In genomic region chr5:77168187-77168883, GRCh38 we compare ENCODE assay signal across 9 cellular contexts. TPM values are rescaled to one million over a fixed set of nuclear protein-coding genes. Genes with fewer than 3 reads are reported as not detected.
DNase-seq lines count a peak whose midpoint lies in the region; ATAC-seq lines count a peak whose summit lies in the region.
"Had no signal": no experiment of that assay in that cellular context is flagged by ENCODE, and none has a peak within 500 bp of the region (broad histone marks: within the 10 kb centered on the region; RNA-seq: fewer than 3 reads in every experiment).

No MANE protein-coding gene starts in this region.

- H2BK12ac ChIP-seq in neuronal stem cell (ENCODE audit: low read length), result no peak overlapping the region

- no peak overlapping the region for H2BK15ac ChIP-seq in neuronal stem cell (ENCODE audit: low read length)

- H2AFZ ChIP-seq in neuronal stem cell (ENCODE audit: low read length), result no peak overlapping the region

- H3K4me1 ChIP-seq in neuronal stem cell (ENCODE audit: control insufficient read depth in 2 of 2, insufficient read depth in 1 of 2, low read depth in 1 of 2, low read length in 2 of 2), result no peaks in the 10 kb centered on the region

- H3K14ac ChIP-seq in neuronal stem cell (ENCODE audit: low read length), result no peak overlapping the region

- no peak overlapping the region for H4K91ac ChIP-seq in neuronal stem cell (ENCODE audit: low read depth, low read length, poor library complexity)

- no peak overlapping the region for H2BK120ac ChIP-seq in neuronal stem cell (ENCODE audit: low read depth, low read length)

- H3K4me2 ChIP-seq in neuronal stem cell (ENCODE audit: insufficient read depth, low read length, poor library complexity, severe bottlenecking), result no peak overlapping the region

- H3K4ac ChIP-seq in neuronal stem cell (ENCODE audit: low read length), result no peak overlapping the region

- H3K4me3 ChIP-seq in neuronal stem cell (ENCODE audit: low read length in 2 of 2), result no peak overlapping the region
- H3K4me3 ChIP-seq: skin epidermis had no signal

- H3K23ac ChIP-seq in neuronal stem cell (ENCODE audit: low read depth, low read length, poor library complexity), result peak overlapping the region; percentile 34

- H2AK5ac ChIP-seq in neuronal stem cell (ENCODE audit: low read depth, low read length), result no peak overlapping the region

- peaks cover 0 to 4% (median 0%) of the 10 kb centered on the region in 3 experiments for H3K27me3 ChIP-seq in neuronal stem cell (ENCODE audit: control insufficient read depth in 3 of 3, insufficient read depth in 3 of 3, low read depth in 1 of 3, low read length in 3 of 3)

- no peak overlapping the region for H3K9ac ChIP-seq in neuronal stem cell (ENCODE audit: low read depth, low read length, poor library complexity)

- DNase-seq in AG08396 (ENCODE audit: low spot score) (peak; percentile 64), NCI-H446 (lab: John Stamatoyannopoulos, UW) (peak; percentile 81 to 92), neuronal stem cell (ENCODE audit: low spot score) (no peak), COLO668 (lab: John Stamatoyannopoulos, UW; ENCODE audit: unreplicated experiment) (no peak), NCI-H524 (lab: John Stamatoyannopoulos, UW) (no peak)

- no peaks in the 10 kb centered on the region for H3K79me1 ChIP-seq in neuronal stem cell (ENCODE audit: low read depth, low read length)

- no peak overlapping the region for H2BK5ac ChIP-seq in neuronal stem cell (ENCODE audit: low read length)

- no peak overlapping the region for H3K27ac ChIP-seq in neuronal stem cell (replicated peaks; ENCODE audit: low read length)

- H3K9me3 ChIP-seq in neuronal stem cell (replicated peaks in 1 of 2; ENCODE audit: control insufficient read depth in 2 of 2, insufficient read depth in 1 of 2, low read depth in 1 of 2, low read length in 2 of 2), result no peaks in the 10 kb centered on the region

- WGBS in neuronal stem cell (ENCODE audit: extremely low coverage in 2 of 2, insufficient read length in 2 of 2, insufficient replicate concordance in 1 of 2), 2 donors, result no CpG with 5 or more reads among the region's 9 CpGs

- no peaks in the 10 kb centered on the region for H3K36me3 ChIP-seq in neuronal stem cell (replicated peaks in 1 of 2; ENCODE audit: control insufficient read depth in 2 of 2, insufficient read depth in 2 of 2, low read length in 2 of 2)

- peak; percentile 18 for ATAC-seq in esophagus mucosa
- no peak for ATAC-seq in GM18502 (IDR thresholded peaks at IDR 0.05; ENCODE audit: poor library complexity, unreplicated experiment)
- no peak for ATAC-seq in HG03469 (IDR thresholded peaks at IDR 0.05; ENCODE audit: unreplicated experiment)

- H3K18ac ChIP-seq in neuronal stem cell (ENCODE audit: low read length), result peak overlapping the region; percentile 11

- H4K8ac ChIP-seq in neuronal stem cell (ENCODE audit: low read depth, low read length), result no peak overlapping the region

RNA-seq across cellular contexts. Expression of gene PDE8B, which starts 42.1 kb away (rescaled TPM):
- 0.12 TPM for total RNA-seq in esophagus mucosa
- 0.88 TPM for polyA plus RNA-seq in neuronal stem cell (2013, experiment 1 of 2)
- 0.94 TPM for polyA plus RNA-seq in neuronal stem cell (2013, experiment 2 of 2)

Comparison
In these comparisons a context has a peak if more than half of its experiments do, and no peak if none do; other contexts are left out.
1. DNase-seq: peak in AG08396 (single experiment) and NCI-H446 (2 of 2); none in neuronal stem cell (single experiment), COLO668 (single experiment) and NCI-H524 (0 of 2).